Comparison of ENCODE assay signal across 1 cellular context in the genomic region with DNA sequence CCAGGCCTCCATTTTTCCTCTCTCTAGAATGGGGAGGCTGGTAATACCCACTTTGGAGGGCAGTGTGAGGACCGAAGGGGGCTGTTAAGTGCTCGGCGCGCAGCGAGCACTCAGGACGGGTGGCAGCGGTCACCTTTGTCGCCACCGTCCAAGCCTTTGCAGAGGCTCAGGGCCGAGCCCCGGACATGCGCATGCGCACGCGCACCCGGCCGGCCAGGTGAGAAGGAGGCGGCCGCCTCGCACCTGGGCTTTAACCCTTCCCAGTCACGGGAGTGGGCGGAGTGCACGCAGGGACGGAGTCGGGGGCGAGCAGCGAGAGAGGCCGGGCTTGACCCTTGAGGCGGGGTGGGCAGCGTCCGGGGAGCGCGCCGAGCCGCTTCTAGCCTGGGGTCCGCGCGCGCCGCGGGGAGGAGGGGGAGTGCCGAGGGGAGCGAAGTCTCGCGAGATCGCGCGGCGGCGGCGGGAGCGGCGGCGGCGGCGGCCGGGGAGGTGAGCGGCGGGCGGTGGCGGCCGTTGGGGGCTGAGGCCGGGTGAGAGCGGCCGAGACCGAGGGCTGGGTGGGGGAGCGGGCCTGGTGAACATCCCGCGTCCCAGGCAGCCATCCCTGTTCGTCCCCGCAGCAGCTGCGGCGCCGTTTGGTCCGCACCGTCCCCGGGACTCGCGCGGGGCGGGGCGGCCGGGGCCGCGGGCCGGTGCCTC.
TF ChIP-seq lines count a peak whose summit lies in the region.

A gene with protein sequence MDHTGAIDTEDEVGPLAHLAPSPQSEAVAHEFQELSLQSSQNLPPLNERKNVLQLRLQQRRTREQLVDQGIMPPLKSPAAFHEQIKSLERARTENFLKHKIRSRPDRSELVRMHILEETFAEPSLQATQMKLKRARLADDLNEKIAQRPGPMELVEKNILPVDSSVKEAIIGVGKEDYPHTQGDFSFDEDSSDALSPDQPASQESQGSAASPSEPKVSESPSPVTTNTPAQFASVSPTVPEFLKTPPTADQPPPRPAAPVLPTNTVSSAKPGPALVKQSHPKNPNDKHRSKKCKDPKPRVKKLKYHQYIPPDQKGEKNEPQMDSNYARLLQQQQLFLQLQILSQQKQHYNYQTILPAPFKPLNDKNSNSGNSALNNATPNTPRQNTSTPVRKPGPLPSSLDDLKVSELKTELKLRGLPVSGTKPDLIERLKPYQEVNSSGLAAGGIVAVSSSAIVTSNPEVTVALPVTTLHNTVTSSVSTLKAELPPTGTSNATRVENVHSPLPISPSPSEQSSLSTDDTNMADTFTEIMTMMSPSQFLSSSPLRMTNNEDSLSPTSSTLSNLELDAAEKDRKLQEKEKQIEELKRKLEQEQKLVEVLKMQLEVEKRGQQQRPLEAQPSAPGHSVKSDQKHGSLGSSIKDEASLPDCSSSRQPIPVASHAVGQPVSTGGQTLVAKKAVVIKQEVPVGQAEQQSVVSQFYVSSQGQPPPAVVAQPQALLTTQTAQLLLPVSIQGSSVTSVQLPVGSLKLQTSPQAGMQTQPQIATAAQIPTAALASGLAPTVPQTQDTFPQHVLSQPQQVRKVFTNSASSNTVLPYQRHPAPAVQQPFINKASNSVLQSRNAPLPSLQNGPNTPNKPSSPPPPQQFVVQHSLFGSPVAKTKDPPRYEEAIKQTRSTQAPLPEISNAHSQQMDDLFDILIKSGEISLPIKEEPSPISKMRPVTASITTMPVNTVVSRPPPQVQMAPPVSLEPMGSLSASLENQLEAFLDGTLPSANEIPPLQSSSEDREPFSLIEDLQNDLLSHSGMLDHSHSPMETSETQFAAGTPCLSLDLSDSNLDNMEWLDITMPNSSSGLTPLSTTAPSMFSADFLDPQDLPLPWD (plus strand): TSS at position 443 of the 699 bp plus-strand sequence. CDS start 69,288 bp downstream, outside the sequence.

TF ChIP-seq in HepG2, 621 proteins besides CTCF, POLR2A, EP300 and RAD21 (continued from another document and continues in another):
- TF ChIP-seq, protein P1, sequence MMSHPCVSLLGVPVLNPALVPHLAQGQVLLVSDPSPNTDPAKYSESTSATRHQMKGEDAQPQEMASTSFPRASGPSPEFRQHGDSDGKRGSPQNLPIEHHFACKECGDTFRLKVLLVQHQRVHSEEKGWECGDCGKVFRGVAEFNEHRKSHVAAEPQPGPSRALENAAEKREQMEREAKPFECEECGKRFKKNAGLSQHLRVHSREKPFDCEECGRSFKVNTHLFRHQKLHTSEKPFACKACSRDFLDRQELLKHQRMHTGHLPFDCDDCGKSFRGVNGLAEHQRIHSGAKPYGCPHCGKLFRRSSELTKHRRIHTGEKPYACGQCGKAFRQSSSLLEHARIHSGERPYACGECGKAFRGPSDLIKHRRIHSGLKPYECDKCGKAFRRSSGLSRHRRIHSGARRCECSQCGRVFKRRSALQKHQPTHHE (CRISPR knock-in tag; IDR thresholded peaks at IDR 0.05; ENCODE audit: borderline replicate concordance), result peak; percentile 97
- TF ChIP-seq MIER3 (CRISPR knock-in tag; IDR thresholded peaks at IDR 0.05; ENCODE audit: borderline replicate concordance) (0 out of 2 replicates have a peak, but pooled peaks have one; percentile 71), EED (CRISPR knock-in tag; IDR thresholded peaks at IDR 0.05) (no peak; the same call in 1 of the 2 replicates), NONO (IDR thresholded peaks at IDR 0.05) (no peak), NONO (CRISPR knock-in tag; conservative IDR thresholded peaks at IDR 0.05) (peak; percentile 98), ZNF775 (CRISPR knock-in tag; IDR thresholded peaks at IDR 0.05; ENCODE audit: borderline replicate concordance) (peak; percentile 87), ZNF607 (CRISPR knock-in tag; IDR thresholded peaks at IDR 0.05; ENCODE audit: borderline replicate concordance) (peak; percentile 90), ZNF747 (CRISPR knock-in tag; IDR thresholded peaks at IDR 0.05; ENCODE audit: borderline replicate concordance) (peak; percentile 86), PLRG1 (conservative IDR thresholded peaks at IDR 0.05) (no peak), ZBTB7A (CRISPR knock-in tag; IDR thresholded peaks at IDR 0.05) (peak; percentile 97), CENPX (CRISPR knock-in tag; IDR thresholded peaks at IDR 0.05) (no peak), ZFY (CRISPR knock-in tag; IDR thresholded peaks at IDR 0.05) (peak; percentile 88), ZNF460 (CRISPR knock-in tag; IDR thresholded peaks at IDR 0.05; ENCODE audit: borderline replicate concordance) (peak; percentile 45; the same call in 1 of the 2 replicates), ZNF552 (CRISPR knock-in tag; IDR thresholded peaks at IDR 0.05; ENCODE audit: borderline replicate concordance) (no peak), ZNF556 (CRISPR knock-in tag; IDR thresholded peaks at IDR 0.05; ENCODE audit: borderline replicate concordance) (peak; percentile 65; the same call in 1 of the 2 replicates), ZNF781 (CRISPR knock-in tag; IDR thresholded peaks at IDR 0.05; ENCODE audit: borderline replicate concordance, not compliant biosample characterization) (no peak), ZNF652 (CRISPR knock-in tag; IDR thresholded peaks at IDR 0.05; ENCODE audit: borderline replicate concordance, low read depth) (peak; percentile 97), ARNT2 (CRISPR knock-in tag; IDR thresholded peaks at IDR 0.05; ENCODE audit: low read depth) (no peak; the same call in none of the 2 replicates), ZNF264 (CRISPR knock-in tag; IDR thresholded peaks at IDR 0.05) (peak; percentile 33; the same call in 1 of the 2 replicates), ZFP1 (CRISPR knock-in tag; IDR thresholded peaks at IDR 0.05) (peak; percentile 58; the same call in 1 of the 2 replicates), SIX4 (CRISPR knock-in tag; IDR thresholded peaks at IDR 0.05) (peak; percentile 68), ZNF546 (CRISPR knock-in tag; conservative IDR thresholded peaks at IDR 0.05) (peak; percentile 97; the same call in 1 of the 2 replicates), NFRKB (IDR thresholded peaks at IDR 0.05) (no peak), ZNF713 (CRISPR knock-in tag; IDR thresholded peaks at IDR 0.05) (peak; percentile 98), ZBTB20 (CRISPR knock-in tag; IDR thresholded peaks at IDR 0.05; ENCODE audit: borderline replicate concordance, low read depth) (peak; percentile 95), ZNF543 (CRISPR knock-in tag; IDR thresholded peaks at IDR 0.05) (peak; percentile 82; the same call in 1 of the 2 replicates), TMF1 (CRISPR knock-in tag; IDR thresholded peaks at IDR 0.05; ENCODE audit: low read depth) (peak; percentile 88; the same call in 1 of the 2 replicates), ZNF577 (CRISPR knock-in tag; IDR thresholded peaks at IDR 0.05; ENCODE audit: borderline replicate concordance, low read depth) (0 out of 2 replicates have a peak, but pooled peaks have one; percentile 68), TBP (CRISPR knock-in tag; IDR thresholded peaks at IDR 0.05) (no peak; the same call in 1 of the 2 replicates), TOPORS (CRISPR knock-in tag; IDR thresholded peaks at IDR 0.05) (peak; percentile 61; the same call in 1 of the 2 replicates), NPAS2 (CRISPR knock-in tag; IDR thresholded peaks at IDR 0.05; ENCODE audit: borderline replicate concordance) (no peak)
- TF ChIP-seq, protein P2, sequence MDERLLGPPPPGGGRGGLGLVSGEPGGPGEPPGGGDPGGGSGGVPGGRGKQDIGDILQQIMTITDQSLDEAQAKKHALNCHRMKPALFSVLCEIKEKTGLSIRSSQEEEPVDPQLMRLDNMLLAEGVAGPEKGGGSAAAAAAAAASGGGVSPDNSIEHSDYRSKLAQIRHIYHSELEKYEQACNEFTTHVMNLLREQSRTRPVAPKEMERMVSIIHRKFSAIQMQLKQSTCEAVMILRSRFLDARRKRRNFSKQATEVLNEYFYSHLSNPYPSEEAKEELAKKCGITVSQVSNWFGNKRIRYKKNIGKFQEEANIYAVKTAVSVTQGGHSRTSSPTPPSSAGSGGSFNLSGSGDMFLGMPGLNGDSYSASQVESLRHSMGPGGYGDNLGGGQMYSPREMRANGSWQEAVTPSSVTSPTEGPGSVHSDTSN (CRISPR knock-in tag; IDR thresholded peaks at IDR 0.05), result no peak
- TF ChIP-seq, protein P3, sequence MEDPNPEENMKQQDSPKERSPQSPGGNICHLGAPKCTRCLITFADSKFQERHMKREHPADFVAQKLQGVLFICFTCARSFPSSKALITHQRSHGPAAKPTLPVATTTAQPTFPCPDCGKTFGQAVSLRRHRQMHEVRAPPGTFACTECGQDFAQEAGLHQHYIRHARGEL (CRISPR knock-in tag; IDR thresholded peaks at IDR 0.05), result peak; percentile 93
- TF ChIP-seq, protein P4, sequence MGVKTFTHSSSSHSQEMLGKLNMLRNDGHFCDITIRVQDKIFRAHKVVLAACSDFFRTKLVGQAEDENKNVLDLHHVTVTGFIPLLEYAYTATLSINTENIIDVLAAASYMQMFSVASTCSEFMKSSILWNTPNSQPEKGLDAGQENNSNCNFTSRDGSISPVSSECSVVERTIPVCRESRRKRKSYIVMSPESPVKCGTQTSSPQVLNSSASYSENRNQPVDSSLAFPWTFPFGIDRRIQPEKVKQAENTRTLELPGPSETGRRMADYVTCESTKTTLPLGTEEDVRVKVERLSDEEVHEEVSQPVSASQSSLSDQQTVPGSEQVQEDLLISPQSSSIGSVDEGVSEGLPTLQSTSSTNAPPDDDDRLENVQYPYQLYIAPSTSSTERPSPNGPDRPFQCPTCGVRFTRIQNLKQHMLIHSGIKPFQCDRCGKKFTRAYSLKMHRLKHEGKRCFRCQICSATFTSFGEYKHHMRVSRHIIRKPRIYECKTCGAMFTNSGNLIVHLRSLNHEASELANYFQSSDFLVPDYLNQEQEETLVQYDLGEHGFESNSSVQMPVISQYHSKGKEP (CRISPR knock-in tag; IDR thresholded peaks at IDR 0.05), result peak; percentile 21; the same call in 1 of the 2 replicates
- TF ChIP-seq, protein P5, sequence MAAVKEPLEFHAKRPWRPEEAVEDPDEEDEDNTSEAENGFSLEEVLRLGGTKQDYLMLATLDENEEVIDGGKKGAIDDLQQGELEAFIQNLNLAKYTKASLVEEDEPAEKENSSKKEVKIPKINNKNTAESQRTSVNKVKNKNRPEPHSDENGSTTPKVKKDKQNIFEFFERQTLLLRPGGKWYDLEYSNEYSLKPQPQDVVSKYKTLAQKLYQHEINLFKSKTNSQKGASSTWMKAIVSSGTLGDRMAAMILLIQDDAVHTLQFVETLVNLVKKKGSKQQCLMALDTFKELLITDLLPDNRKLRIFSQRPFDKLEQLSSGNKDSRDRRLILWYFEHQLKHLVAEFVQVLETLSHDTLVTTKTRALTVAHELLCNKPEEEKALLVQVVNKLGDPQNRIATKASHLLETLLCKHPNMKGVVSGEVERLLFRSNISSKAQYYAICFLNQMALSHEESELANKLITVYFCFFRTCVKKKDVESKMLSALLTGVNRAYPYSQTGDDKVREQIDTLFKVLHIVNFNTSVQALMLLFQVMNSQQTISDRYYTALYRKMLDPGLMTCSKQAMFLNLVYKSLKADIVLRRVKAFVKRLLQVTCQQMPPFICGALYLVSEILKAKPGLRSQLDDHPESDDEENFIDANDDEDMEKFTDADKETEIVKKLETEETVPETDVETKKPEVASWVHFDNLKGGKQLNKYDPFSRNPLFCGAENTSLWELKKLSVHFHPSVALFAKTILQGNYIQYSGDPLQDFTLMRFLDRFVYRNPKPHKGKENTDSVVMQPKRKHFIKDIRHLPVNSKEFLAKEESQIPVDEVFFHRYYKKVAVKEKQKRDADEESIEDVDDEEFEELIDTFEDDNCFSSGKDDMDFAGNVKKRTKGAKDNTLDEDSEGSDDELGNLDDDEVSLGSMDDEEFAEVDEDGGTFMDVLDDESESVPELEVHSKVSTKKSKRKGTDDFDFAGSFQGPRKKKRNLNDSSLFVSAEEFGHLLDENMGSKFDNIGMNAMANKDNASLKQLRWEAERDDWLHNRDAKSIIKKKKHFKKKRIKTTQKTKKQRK (IDR thresholded peaks at IDR 0.05; ENCODE audit: low read length), result no peak
- TF ChIP-seq, protein P6, sequence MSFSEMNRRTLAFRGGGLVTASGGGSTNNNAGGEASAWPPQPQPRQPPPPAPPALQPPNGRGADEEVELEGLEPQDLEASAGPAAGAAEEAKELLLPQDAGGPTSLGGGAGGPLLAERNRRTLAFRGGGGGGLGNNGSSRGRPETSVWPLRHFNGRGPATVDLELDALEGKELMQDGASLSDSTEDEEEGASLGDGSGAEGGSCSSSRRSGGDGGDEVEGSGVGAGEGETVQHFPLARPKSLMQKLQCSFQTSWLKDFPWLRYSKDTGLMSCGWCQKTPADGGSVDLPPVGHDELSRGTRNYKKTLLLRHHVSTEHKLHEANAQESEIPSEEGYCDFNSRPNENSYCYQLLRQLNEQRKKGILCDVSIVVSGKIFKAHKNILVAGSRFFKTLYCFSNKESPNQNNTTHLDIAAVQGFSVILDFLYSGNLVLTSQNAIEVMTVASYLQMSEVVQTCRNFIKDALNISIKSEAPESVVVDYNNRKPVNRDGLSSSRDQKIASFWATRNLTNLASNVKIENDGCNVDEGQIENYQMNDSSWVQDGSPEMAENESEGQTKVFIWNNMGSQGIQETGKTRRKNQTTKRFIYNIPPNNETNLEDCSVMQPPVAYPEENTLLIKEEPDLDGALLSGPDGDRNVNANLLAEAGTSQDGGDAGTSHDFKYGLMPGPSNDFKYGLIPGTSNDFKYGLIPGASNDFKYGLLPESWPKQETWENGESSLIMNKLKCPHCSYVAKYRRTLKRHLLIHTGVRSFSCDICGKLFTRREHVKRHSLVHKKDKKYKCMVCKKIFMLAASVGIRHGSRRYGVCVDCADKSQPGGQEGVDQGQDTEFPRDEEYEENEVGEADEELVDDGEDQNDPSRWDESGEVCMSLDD (CRISPR knock-in tag; IDR thresholded peaks at IDR 0.05; ENCODE audit: borderline replicate concordance), result no peak
- TF ChIP-seq, protein P7, sequence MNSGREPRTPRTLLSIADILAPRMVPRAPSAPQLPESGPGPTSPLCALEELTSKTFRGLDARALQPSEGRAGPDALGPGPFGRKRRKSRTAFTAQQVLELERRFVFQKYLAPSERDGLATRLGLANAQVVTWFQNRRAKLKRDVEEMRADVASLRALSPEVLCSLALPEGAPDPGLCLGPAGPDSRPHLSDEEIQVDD (CRISPR knock-in tag; IDR thresholded peaks at IDR 0.05; ENCODE audit: borderline replicate concordance), result peak; percentile 97
- TF ChIP-seq, protein P8, sequence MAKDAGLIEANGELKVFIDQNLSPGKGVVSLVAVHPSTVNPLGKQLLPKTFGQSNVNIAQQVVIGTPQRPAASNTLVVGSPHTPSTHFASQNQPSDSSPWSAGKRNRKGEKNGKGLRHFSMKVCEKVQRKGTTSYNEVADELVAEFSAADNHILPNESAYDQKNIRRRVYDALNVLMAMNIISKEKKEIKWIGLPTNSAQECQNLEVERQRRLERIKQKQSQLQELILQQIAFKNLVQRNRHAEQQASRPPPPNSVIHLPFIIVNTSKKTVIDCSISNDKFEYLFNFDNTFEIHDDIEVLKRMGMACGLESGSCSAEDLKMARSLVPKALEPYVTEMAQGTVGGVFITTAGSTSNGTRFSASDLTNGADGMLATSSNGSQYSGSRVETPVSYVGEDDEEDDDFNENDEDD (CRISPR knock-in tag; IDR thresholded peaks at IDR 0.05; ENCODE audit: borderline replicate concordance), result peak; percentile 87
- TF ChIP-seq, protein P9, sequence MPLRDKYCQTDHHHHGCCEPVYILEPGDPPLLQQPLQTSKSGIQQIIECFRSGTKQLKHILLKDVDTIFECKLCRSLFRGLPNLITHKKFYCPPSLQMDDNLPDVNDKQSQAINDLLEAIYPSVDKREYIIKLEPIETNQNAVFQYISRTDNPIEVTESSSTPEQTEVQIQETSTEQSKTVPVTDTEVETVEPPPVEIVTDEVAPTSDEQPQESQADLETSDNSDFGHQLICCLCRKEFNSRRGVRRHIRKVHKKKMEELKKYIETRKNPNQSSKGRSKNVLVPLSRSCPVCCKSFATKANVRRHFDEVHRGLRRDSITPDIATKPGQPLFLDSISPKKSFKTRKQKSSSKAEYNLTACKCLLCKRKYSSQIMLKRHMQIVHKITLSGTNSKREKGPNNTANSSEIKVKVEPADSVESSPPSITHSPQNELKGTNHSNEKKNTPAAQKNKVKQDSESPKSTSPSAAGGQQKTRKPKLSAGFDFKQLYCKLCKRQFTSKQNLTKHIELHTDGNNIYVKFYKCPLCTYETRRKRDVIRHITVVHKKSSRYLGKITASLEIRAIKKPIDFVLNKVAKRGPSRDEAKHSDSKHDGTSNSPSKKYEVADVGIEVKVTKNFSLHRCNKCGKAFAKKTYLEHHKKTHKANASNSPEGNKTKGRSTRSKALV (CRISPR knock-in tag; IDR thresholded peaks at IDR 0.05), result peak; percentile 48; the same call in 1 of the 2 replicates
